ENCODE assay signal across 8 cellular contexts in genomic region chr19:16661480-16662034, GRCh38. TPM values are rescaled to one million over a fixed set of nuclear protein-coding genes. Genes with fewer than 3 reads are reported as not detected.
A peak's percentile ranks its signal among the peaks of the same experiment; 100 is the strongest.
DNase-seq lines count a peak whose midpoint lies in the region; ATAC-seq and TF ChIP-seq lines count a peak whose summit lies in the region.

No MANE protein-coding gene starts in this region.

- H3K9me3 Mint-ChIP-seq in CD4-positive, CD25-positive, alpha-beta regulatory T cell = no peaks in the 10 kb centered on the region
- H3K9me3 Mint-ChIP-seq in activated naive CD4-positive, alpha-beta T cell treated with anti-CD3 and anti-CD28 coated beads, Interleukin-2, amount 10 ng/mL, durations not matched to agents 7 days and 5 days = no peaks in the 10 kb centered on the region
- H3K9me3 Mint-ChIP-seq in progenitor cell of endocrine pancreas (ENCODE audit: low read depth) = no peaks in the 10 kb centered on the region

- peak overlapping the region; percentile 46 for H3K9ac ChIP-seq in HUES6 (ENCODE audit: low read length)

- H3K27me3 Mint-ChIP-seq in CD4-positive, CD25-positive, alpha-beta regulatory T cell = peaks cover 6% of the 10 kb centered on the region
- peaks cover 47% of the 10 kb centered on the region for H3K27me3 Mint-ChIP-seq in activated naive CD4-positive, alpha-beta T cell treated with anti-CD3 and anti-CD28 coated beads, Interleukin-2, amount 10 ng/mL, durations not matched to agents 7 days and 5 days
- no peaks in the 10 kb centered on the region for H3K27me3 Mint-ChIP-seq in progenitor cell of endocrine pancreas

- no peaks in the 10 kb centered on the region for H3K9me3 ChIP-seq in CD4-positive, CD25-positive, alpha-beta regulatory T cell (ENCODE audit: control insufficient read depth in 2 of 2, low read length in 2 of 2)
- no peaks in the 10 kb centered on the region for H3K9me3 ChIP-seq in HUES6 (ENCODE audit: control insufficient read depth, insufficient read depth, low read depth, low read length)

- no peak overlapping the region for H3K27ac ChIP-seq in CD4-positive, CD25-positive, alpha-beta regulatory T cell (ENCODE audit: insufficient read depth, low read length, poor library complexity, severe bottlenecking)
- no peak overlapping the region for H3K27ac ChIP-seq in HUES6 (ENCODE audit: low read depth, low read length)

- no peaks in the 10 kb centered on the region for H3K27me3 ChIP-seq in CD4-positive, CD25-positive, alpha-beta regulatory T cell (ENCODE audit: control insufficient read depth, insufficient read depth, low read length)
- peaks cover 14% of the 10 kb centered on the region; the same call in 1 of the 2 replicates for H3K27me3 ChIP-seq in HUES6 (ENCODE audit: control insufficient read depth, insufficient read depth, low read length)

- H3K4me3 ChIP-seq in CD4-positive, CD25-positive, alpha-beta regulatory T cell (ENCODE audit: low read depth, low read length) = peak overlapping the region; percentile 40
- peak overlapping the region; percentile 88 for H3K4me3 ChIP-seq in HUES6 (ENCODE audit: low read depth, low read length)

- H3K27ac Mint-ChIP-seq in CD4-positive, CD25-positive, alpha-beta regulatory T cell = peak overlapping the region in 2 of 3 donors; percentile 72 to 79
- peak overlapping the region; percentile 52 for H3K27ac Mint-ChIP-seq in activated naive CD4-positive, alpha-beta T cell treated with anti-CD3 and anti-CD28 coated beads, Interleukin-2, amount 10 ng/mL, durations not matched to agents 7 days and 5 days
- peak overlapping the region; percentile 88 for H3K27ac Mint-ChIP-seq in progenitor cell of endocrine pancreas

- H3K4me1 ChIP-seq in CD4-positive, CD25-positive, alpha-beta regulatory T cell (ENCODE audit: control insufficient read depth, insufficient read depth, low read length, poor library complexity, severe bottlenecking) = peaks cover 42% of the 10 kb centered on the region
- peaks cover 9% of the 10 kb centered on the region for H3K4me1 ChIP-seq in HUES6 (ENCODE audit: control insufficient read depth, insufficient read depth, low read length)

- peaks cover 11 to 57% (median 33%) of the 10 kb centered on the region in 4 donors for H3K4me1 Mint-ChIP-seq in CD4-positive, CD25-positive, alpha-beta regulatory T cell
- H3K4me1 Mint-ChIP-seq in activated naive CD4-positive, alpha-beta T cell treated with anti-CD3 and anti-CD28 coated beads, Interleukin-2, amount 10 ng/mL, durations not matched to agents 7 days and 5 days = peaks cover 49% of the 10 kb centered on the region
- peaks cover 14% of the 10 kb centered on the region for H3K4me1 Mint-ChIP-seq in progenitor cell of endocrine pancreas (ENCODE audit: low read depth)

- peaks cover 22% of the 10 kb centered on the region for H3K36me3 ChIP-seq in CD4-positive, CD25-positive, alpha-beta regulatory T cell (ENCODE audit: control insufficient read depth, insufficient read depth, low read length)
- peaks cover 24% of the 10 kb centered on the region for H3K36me3 ChIP-seq in HUES6 (ENCODE audit: control insufficient read depth, insufficient read depth, low read length)

- CTCF ChIA-PET in activated naive CD4-positive, alpha-beta T cell treated with anti-CD3 and anti-CD28 coated beads, Interleukin-2, amount 10 ng/mL, durations not matched to agents 7 days and 5 days (lab: Charles Lee) = no interaction called here

- peak in 1 of 3 donors; percentile 15 for DNase-seq in CD4-positive, CD25-positive, alpha-beta regulatory T cell
- DNase-seq in activated naive CD4-positive, alpha-beta T cell treated with anti-CD3 and anti-CD28 coated beads, Interleukin-2, amount 10 ng/mL, durations not matched to agents 7 days and 5 days = peak; percentile 42
- DNase-seq in left cardiac atrium (peak; percentile 60), progenitor cell of endocrine pancreas (ENCODE audit: low spot score, unreplicated experiment) (peak; percentile 17), foreskin melanocyte (no peak), T1000 (lab: John Stamatoyannopoulos, UW) (no peak)

- H3K36me3 Mint-ChIP-seq in CD4-positive, CD25-positive, alpha-beta regulatory T cell = peaks cover 14% of the 10 kb centered on the region
- peaks cover 18% of the 10 kb centered on the region for H3K36me3 Mint-ChIP-seq in activated naive CD4-positive, alpha-beta T cell treated with anti-CD3 and anti-CD28 coated beads, Interleukin-2, amount 10 ng/mL, durations not matched to agents 7 days and 5 days
- peaks cover 4% of the 10 kb centered on the region for H3K36me3 Mint-ChIP-seq in progenitor cell of endocrine pancreas (ENCODE audit: insufficient read depth)

- H3K4me3 Mint-ChIP-seq in CD4-positive, CD25-positive, alpha-beta regulatory T cell = peak overlapping the region; percentile 85 to 96 (median 92)
- H3K4me3 Mint-ChIP-seq in activated naive CD4-positive, alpha-beta T cell treated with anti-CD3 and anti-CD28 coated beads, Interleukin-2, amount 10 ng/mL, durations not matched to agents 7 days and 5 days = peak overlapping the region; percentile 73
- H3K4me3 Mint-ChIP-seq in progenitor cell of endocrine pancreas (ENCODE audit: low read depth) = peak overlapping the region; percentile 81

- no peak for ATAC-seq in CD4-positive, CD25-positive, alpha-beta regulatory T cell (ENCODE audit: low read depth in 2 of 2)
- ATAC-seq in left cardiac atrium = no peak
- no peak for ATAC-seq in GM18520 (IDR thresholded peaks at IDR 0.05; ENCODE audit: unreplicated experiment)

- intact Hi-C loops in left cardiac atrium (cut with DNase I) = no loop called here

- no peak for TF ChIP-seq CTCF in progenitor cell of endocrine pancreas (IDR thresholded peaks at IDR 0.05; ENCODE audit: unreplicated experiment)

RNA-seq across cellular contexts. Expression of gene TMEM38A, which starts 0.6 kb away (rescaled TPM):
- total RNA-seq in CD4-positive, CD25-positive, alpha-beta regulatory T cell = 1.0 TPM
- polyA plus RNA-seq in CD4-positive, CD25-positive, alpha-beta regulatory T cell = 1 to 10 TPM; 2.7 to 5.7 (median 3.8) TPM
- total RNA-seq in left cardiac atrium = 10 to 100 TPM in 1 of 2 donors, 1 to 10 TPM in 1; 6.7 to 20.2 TPM
- total RNA-seq in progenitor cell of endocrine pancreas = 8.8 and 12.2 TPM in 2 replicates

RNA-seq across cellular contexts. Expression of gene SMIM7, which starts 1.6 kb away (rescaled TPM):
- total RNA-seq in CD4-positive, CD25-positive, alpha-beta regulatory T cell = 71.0 TPM
- 10 to 100 TPM; 61.5 to 73.1 (median 65.6) TPM for polyA plus RNA-seq in CD4-positive, CD25-positive, alpha-beta regulatory T cell
- 10 to 100 TPM; 43.2 to 44.5 TPM for total RNA-seq in left cardiac atrium
- total RNA-seq in progenitor cell of endocrine pancreas = 73.0 and 81.3 TPM in 2 replicates

RNA-seq across cellular contexts. Expression of gene MED26, which starts 33.6 kb away (rescaled TPM):
- 62.5 TPM for total RNA-seq in CD4-positive, CD25-positive, alpha-beta regulatory T cell
- polyA plus RNA-seq in CD4-positive, CD25-positive, alpha-beta regulatory T cell = 1 to 10 TPM; 2.9 to 4.6 (median 3.9) TPM
- 1 to 10 TPM; 5.0 to 5.6 TPM for total RNA-seq in left cardiac atrium
- 11.2 and 11.7 TPM in 2 replicates for total RNA-seq in progenitor cell of endocrine pancreas

RNA-seq across cellular contexts. Expression of gene NWD1, which starts 58.1 kb away (rescaled TPM):
- total RNA-seq in CD4-positive, CD25-positive, alpha-beta regulatory T cell = not detected
- polyA plus RNA-seq in CD4-positive, CD25-positive, alpha-beta regulatory T cell = not detected
- total RNA-seq in left cardiac atrium (under 1 TPM in 1 of 2 donors, not detected in 1; 0.09 TPM), progenitor cell of endocrine pancreas (0.04 TPM in 1 of 2 replicates, not detected in the other)

Comparison
In these comparisons a context has a peak if more than half of its experiments do, and no peak if none do; other contexts are left out.
1. DNase-seq: peak in activated naive CD4-positive, alpha-beta T cell treated with anti-CD3 and anti-CD28 coated beads, Interleukin-2, amount 10 ng/mL, durations not matched to agents 7 days and 5 days (single experiment), left cardiac atrium (single experiment) and progenitor cell of endocrine pancreas (single experiment); none in foreskin melanocyte (single experiment) and T1000 (single experiment).
2. Peak in every context shown above with its lines, with median percentiles within 50 percentile points of each other: H3K27ac Mint-ChIP-seq and H3K4me3 Mint-ChIP-seq.